Comparison of ENCODE assay signal across 11 cellular contexts in the genomic region with DNA sequence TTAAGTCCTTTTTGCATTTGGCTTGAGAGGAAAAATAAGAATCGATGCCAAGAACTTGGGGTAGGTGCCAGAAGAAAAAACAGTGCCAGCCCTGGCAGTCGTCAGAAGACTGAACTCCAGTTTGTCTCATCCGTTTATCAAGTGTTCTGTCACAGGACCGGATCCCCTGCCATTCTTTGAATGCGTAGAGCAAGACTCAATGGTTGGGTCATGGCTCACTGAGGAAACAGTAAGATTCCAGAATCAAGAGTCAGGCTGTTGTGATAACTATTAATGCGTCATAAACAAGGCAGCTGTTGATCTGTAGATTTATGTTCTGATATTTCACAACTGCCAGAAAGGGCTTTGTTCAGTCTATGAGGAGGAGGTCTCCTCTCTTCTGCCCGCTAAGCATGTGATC.
A peak's percentile ranks its signal among the peaks of the same experiment; 100 is the strongest.
DNase-seq lines count a peak whose midpoint lies in the region; ATAC-seq and TF ChIP-seq lines count a peak whose summit lies in the region.
"Had no signal": no experiment of that assay in that cellular context is flagged by ENCODE, and none has a peak within 500 bp of the region (broad histone marks: within the 10 kb centered on the region; RNA-seq: fewer than 3 reads in every experiment).

No MANE protein-coding gene starts in this region.

- H4K20me1 ChIP-seq in MM.1S (ENCODE audit: insufficient read depth, low read length), result no peaks in the 10 kb centered on the region

- ATAC-seq in stimulated activated naive CD8-positive, alpha-beta T cell treated with anti-CD3 and anti-CD28 coated beads, Interleukin-15, amount 100 ng/mL, for 72 hours, result no peak
- ATAC-seq: natural killer cell had no signal

- H3K27me3 ChIP-seq in BJ (ENCODE audit: control insufficient read depth, insufficient read depth, low read length) (no peaks in the 10 kb centered on the region), SJSA1 (replicated peaks) (no peaks in the 10 kb centered on the region), prostate gland (replicated peaks; ENCODE audit: insufficient read depth) (no peaks in the 10 kb centered on the region), MM.1S (replicated peaks; ENCODE audit: insufficient read depth, low read length) (no peaks in the 10 kb centered on the region)

- H3K9me2 ChIP-seq in MM.1S (replicated peaks; ENCODE audit: insufficient read depth, low read length), result no peaks in the 10 kb centered on the region

- no peak for TF ChIP-seq POLR2A in prostate gland (IDR thresholded peaks at IDR 0.05)

- peak overlapping the region; percentile 88 for H3K27ac ChIP-seq in SJSA1
- H3K27ac ChIP-seq in prostate gland, result no peak overlapping the region
- no peak overlapping the region for H3K27ac ChIP-seq in MM.1S (ENCODE audit: low read length)

- no peak overlapping the region for H3K27ac Mint-ChIP-seq in stimulated activated naive CD8-positive, alpha-beta T cell treated with anti-CD3 and anti-CD28 coated beads, Interleukin-15, amount 100 ng/mL, for 72 hours
- no peak overlapping the region for H3K27ac Mint-ChIP-seq in immature natural killer cell
- H3K27ac Mint-ChIP-seq: natural killer cell had no signal

- no peaks in the 10 kb centered on the region for H3K36me3 Mint-ChIP-seq in immature natural killer cell

- no peak overlapping the region for H3K9ac ChIP-seq in MM.1S (ENCODE audit: low read length)

- no peaks in the 10 kb centered on the region for H3F3A ChIP-seq in MM.1S (ENCODE audit: insufficient read depth, low read length)

- no peaks in the 10 kb centered on the region for H3K36me3 ChIP-seq in BJ (ENCODE audit: control insufficient read depth, insufficient read depth, low read length)
- no peaks in the 10 kb centered on the region for H3K36me3 ChIP-seq in SJSA1
- H3K36me3 ChIP-seq in prostate gland, result no peaks in the 10 kb centered on the region
- no peaks in the 10 kb centered on the region for H3K36me3 ChIP-seq in MM.1S (replicated peaks; ENCODE audit: insufficient read depth, low read length)

- 25% methylated on average over 7 of the region's 7 CpGs for WGBS in prostate gland

- H2AFZ ChIP-seq in MM.1S (ENCODE audit: low read length), result no peak overlapping the region

- intact Hi-C loops in prostate gland (cut with DNase I), result no loop called here

- H3K27me3 Mint-ChIP-seq in stimulated activated naive CD8-positive, alpha-beta T cell treated with anti-CD3 and anti-CD28 coated beads, Interleukin-15, amount 100 ng/mL, for 72 hours, result peaks cover 55% of the 10 kb centered on the region
- H3K27me3 Mint-ChIP-seq in immature natural killer cell (ENCODE audit: low read depth in 3 of 3), result peaks cover 4 to 15% (median 11%) of the 10 kb centered on the region in 3 donors

- POLR2A ChIA-PET in BJ (lab: Charles Lee), result no interaction called here

- H3K79me2 ChIP-seq in MM.1S (ENCODE audit: low read length), result no peaks in the 10 kb centered on the region

- H3K4me2 ChIP-seq in MM.1S (ENCODE audit: low read depth, low read length), result no peak overlapping the region

- H3K4me1 ChIP-seq in SJSA1 (replicated peaks) (peaks cover 40% of the 10 kb centered on the region), prostate gland (replicated peaks) (no peaks in the 10 kb centered on the region), MM.1S (ENCODE audit: low read length) (no peaks in the 10 kb centered on the region)

- no peak overlapping the region for H3K4me3 Mint-ChIP-seq in stimulated activated naive CD8-positive, alpha-beta T cell treated with anti-CD3 and anti-CD28 coated beads, Interleukin-15, amount 100 ng/mL, for 72 hours
- no peak overlapping the region for H3K4me3 Mint-ChIP-seq in immature natural killer cell
- H3K4me3 Mint-ChIP-seq: natural killer cell had no signal

- DNase-seq in BJ (ENCODE audit: low read depth) (peak; percentile 84), SJSA1 (ENCODE audit: low read depth in 1 of 2, low spot score in 2 of 2) (peak; percentile 90 to 93), fibroblast of the conjunctiva (ENCODE audit: low read depth) (peak; percentile 75), prostate gland (ENCODE audit: low spot score) (peak; percentile 43), MM.1S (no peak), immature natural killer cell (no peak), T-helper 2 cell (no peak)
- no peak for DNase-seq in stimulated activated naive CD8-positive, alpha-beta T cell treated with anti-CD3 and anti-CD28 coated beads, Interleukin-15, amount 100 ng/mL, for 72 hours
- DNase-seq: central memory CD4-positive, alpha-beta T cell; H7; natural killer cell had no signal

- TF ChIP-seq CTCF in BJ (IDR thresholded peaks at IDR 0.05; ENCODE audit: insufficient read depth, low read depth, low read length) (no peak), prostate gland (IDR thresholded peaks at IDR 0.05) (no peak), MM.1S (IDR thresholded peaks at IDR 0.05; ENCODE audit: low read length) (no peak)

- no peaks in the 10 kb centered on the region for H3K4me1 Mint-ChIP-seq in stimulated activated naive CD8-positive, alpha-beta T cell treated with anti-CD3 and anti-CD28 coated beads, Interleukin-15, amount 100 ng/mL, for 72 hours
- no peaks in the 10 kb centered on the region for H3K4me1 Mint-ChIP-seq in immature natural killer cell
- H3K4me1 Mint-ChIP-seq: natural killer cell had no signal

- H3K9me3 ChIP-seq in SJSA1 (replicated peaks), result no peaks in the 10 kb centered on the region
- H3K9me3 ChIP-seq in prostate gland, result no peaks in the 10 kb centered on the region
- H3K9me3 ChIP-seq in MM.1S (replicated peaks; ENCODE audit: insufficient read depth, low read length), result no peaks in the 10 kb centered on the region

- CTCF ChIA-PET in BJ (lab: Yijun Ruan, JAX), result no interaction called here

- H3K4me3 ChIP-seq in BJ (ENCODE audit: low read depth, low read length) (no peak overlapping the region), SJSA1 (no peak overlapping the region), prostate gland (no peak overlapping the region), MM.1S (ENCODE audit: low read length) (no peak overlapping the region)

- H3K9me3 Mint-ChIP-seq in stimulated activated naive CD8-positive, alpha-beta T cell treated with anti-CD3 and anti-CD28 coated beads, Interleukin-15, amount 100 ng/mL, for 72 hours, result peaks cover 4 to 15% of the 10 kb centered on the region in 2 donors
- H3K9me3 Mint-ChIP-seq in immature natural killer cell, result peaks cover 5 to 17% (median 8%) of the 10 kb centered on the region in 6 donors

Comparison
In these comparisons a context has a peak if more than half of its experiments do, and no peak if none do; other contexts are left out.
1. DNase-seq: peak in BJ (single experiment), SJSA1 (2 of 2), fibroblast of the conjunctiva (single experiment) and prostate gland (single experiment); none in MM.1S (single experiment), stimulated activated naive CD8-positive, alpha-beta T cell treated with anti-CD3 and anti-CD28 coated beads, Interleukin-15, amount 100 ng/mL, for 72 hours (0 of 2), immature natural killer cell (0 of 3) and T-helper 2 cell (0 of 5).